Comparison of ENCODE assay signal across 18 cellular contexts in the genomic region with DNA sequence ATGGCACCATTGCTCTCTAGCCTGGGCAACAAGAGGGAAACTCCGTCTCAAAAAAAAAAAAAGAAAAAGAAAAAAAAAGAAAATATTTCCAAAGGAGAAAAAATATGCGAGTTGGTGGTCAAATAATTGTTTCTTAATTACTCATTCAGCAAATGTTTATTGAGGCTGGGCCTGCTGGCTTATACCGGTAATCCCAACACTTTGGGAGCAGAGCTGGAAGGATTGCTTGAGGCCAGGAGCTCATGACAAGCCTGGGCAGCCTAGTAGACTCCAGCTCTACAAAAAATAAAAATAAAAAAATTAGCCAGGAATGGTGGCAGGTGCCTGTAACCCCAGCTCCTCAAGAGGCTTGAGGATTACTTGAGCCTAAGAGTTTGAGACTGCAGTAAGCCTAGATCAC. TPM values are rescaled to one million over a fixed set of nuclear protein-coding genes. Genes with fewer than 3 reads are reported as not detected.
DNase-seq lines count a peak whose midpoint lies in the region; ATAC-seq and TF ChIP-seq lines count a peak whose summit lies in the region.
"Had no signal": no experiment of that assay in that cellular context is flagged by ENCODE, and none has a peak within 500 bp of the region (broad histone marks: within the 10 kb centered on the region; RNA-seq: fewer than 3 reads in every experiment).

No MANE protein-coding gene starts in this region.

- H3K4me2 ChIP-seq in mammary epithelial cell (ENCODE audit: insufficient read depth, low read depth, low read length) (no peak overlapping the region), PC-3 (ENCODE audit: low read length) (peak overlapping the region; percentile 20; the same call in 1 of the 2 replicates)

- WGBS in mammary epithelial cell (ENCODE audit: low coverage, missing lambda C conversion rate), result 100% methylated on average over 1 of the region's 3 CpGs
- WGBS in adrenal gland, 4 donors, result 59 to 81% (median 64%) methylated on average over 3 of the region's 3 CpGs

- in situ Hi-C loops in mammary epithelial cell (cut with MboI; ENCODE audit: low sequenced_read_pairs in 2 of 2), result no loop called here

- no peak overlapping the region for H3K4me3 Mint-ChIP-seq in activated naive CD8-positive, alpha-beta T cell treated with anti-CD3 and anti-CD28 coated beads, Interleukin-2, amount 50 U/mL, for 24 hours

- POLR2A ChIA-PET in PC-3 (lab: Charles Lee; ENCODE audit: unreplicated experiment), result interaction anchor here (0.6 to 1.2 kb wide), 2 partner anchors 9 to 58 kb away, joined by 5 to 36 read pairs; no protein-coding TSS in a partner anchor

- H3K9me2 ChIP-seq in PC-3 (replicated peaks; ENCODE audit: low read length), result no peaks in the 10 kb centered on the region

- H3K27ac ChIP-seq in mammary epithelial cell (ENCODE audit: insufficient read depth, low read depth, low read length) (no peak overlapping the region), breast epithelium (no peak overlapping the region), PC-3 (ENCODE audit: low read length) (no peak overlapping the region), adrenal gland (no peak overlapping the region)
- H3K27ac ChIP-seq: Peyer's patch had no signal

- H3K9me3 ChIP-seq in mammary epithelial cell (replicated peaks; ENCODE audit: insufficient read depth, low read length) (no peaks in the 10 kb centered on the region), breast epithelium (no peaks in the 10 kb centered on the region), PC-3 (ENCODE audit: low read length) (no peaks in the 10 kb centered on the region), adrenal gland (replicated peaks in 1 of 3) (no peaks in the 10 kb centered on the region)
- H3K9me3 ChIP-seq: Peyer's patch had no signal

- no peak overlapping the region for H2AFZ ChIP-seq in mammary epithelial cell (ENCODE audit: low read depth, low read length)
- no peak overlapping the region for H2AFZ ChIP-seq in PC-3 (ENCODE audit: low read length)

- peaks cover 16% of the 10 kb centered on the region for H3K4me1 Mint-ChIP-seq in activated naive CD8-positive, alpha-beta T cell treated with anti-CD3 and anti-CD28 coated beads, Interleukin-2, amount 50 U/mL, for 24 hours

- intact Hi-C loops in mammary epithelial cell (cut with micrococcal nuclease), result no loop called here
- intact Hi-C loops in breast epithelium (cut with DNase I; ENCODE audit: low total_unique reads), result no loop called here
- intact Hi-C loops in PC-3 (cut with micrococcal nuclease), result loop anchor here (10.0 kb wide), 1 partner anchor 297 kb away; the partner anchor contains the start of gene VPS18
- intact Hi-C loops in adrenal gland (cut with DNase I), result no loop called here

- peaks cover 9% of the 10 kb centered on the region for H3K27me3 Mint-ChIP-seq in activated naive CD8-positive, alpha-beta T cell treated with anti-CD3 and anti-CD28 coated beads, Interleukin-2, amount 50 U/mL, for 24 hours

- no peaks in the 10 kb centered on the region for H3K9me3 Mint-ChIP-seq in activated naive CD8-positive, alpha-beta T cell treated with anti-CD3 and anti-CD28 coated beads, Interleukin-2, amount 50 U/mL, for 24 hours

- DNase-seq in mammary epithelial cell (peak; percentile 33), breast epithelium (ENCODE audit: low spot score in 2 of 2) (no peak), PC-3 (peak; percentile 74), epithelial cell of esophagus (ENCODE audit: low read depth) (peak; percentile 70), adrenal gland (no peak)
- no peak for DNase-seq in activated naive CD8-positive, alpha-beta T cell treated with anti-CD3 and anti-CD28 coated beads, Interleukin-2, amount 50 U/mL, for 24 hours
- DNase-seq: 8988T, ACHN, DMS153, GDM1, KBM-7, MM.1S, NCI-H2029, NCI-H446 treated with DMSO at 0.1 percent for 48 hours, NCI-H526, Peyer's patch had no signal

- H4K20me1 ChIP-seq in mammary epithelial cell (ENCODE audit: insufficient read depth, low read length) (no peaks in the 10 kb centered on the region), PC-3 (ENCODE audit: low read length) (no peaks in the 10 kb centered on the region)

- BruUV-seq in mammary epithelial cell (replicated peaks; lab: Mats Ljungman, UMichigan) (no TSS peak), PC-3 (replicated peaks; lab: Mats Ljungman, UMichigan) (no TSS peak)

- H3K79me2 ChIP-seq in mammary epithelial cell (ENCODE audit: insufficient read depth, low read length) (peaks cover 75% of the 10 kb centered on the region), PC-3 (ENCODE audit: low read length) (peaks cover 74% of the 10 kb centered on the region)

- H3K9ac ChIP-seq in mammary epithelial cell (ENCODE audit: insufficient read depth, low read length) (no peak overlapping the region), PC-3 (ENCODE audit: low read length) (no peak overlapping the region)

- H3K36me3 ChIP-seq in mammary epithelial cell (ENCODE audit: insufficient read depth, low read length), result no peaks in the 10 kb centered on the region
- H3K36me3 ChIP-seq in breast epithelium, result no peaks in the 10 kb centered on the region
- H3K36me3 ChIP-seq in PC-3 (ENCODE audit: low read depth, low read length), result no peaks in the 10 kb centered on the region
- H3K36me3 ChIP-seq in adrenal gland (replicated peaks in 1 of 2), result no peaks in the 10 kb centered on the region
- H3K36me3 ChIP-seq: Peyer's patch had no signal

- peak; percentile 30 for ATAC-seq in PC-3
- ATAC-seq in HG03097 (IDR thresholded peaks at IDR 0.05; ENCODE audit: low FRiP score, unreplicated experiment), result no peak
- ATAC-seq in HG02981 (IDR thresholded peaks at IDR 0.05; ENCODE audit: unreplicated experiment), result no peak
- ATAC-seq in activated naive CD8-positive, alpha-beta T cell treated with anti-CD3 and anti-CD28 coated beads, Interleukin-2, amount 50 U/mL, for 24 hours, result no peak

- H3K27me3 ChIP-seq in mammary epithelial cell (ENCODE audit: insufficient read depth, low read length), result no peaks in the 10 kb centered on the region
- H3K27me3 ChIP-seq in breast epithelium, result no peaks in the 10 kb centered on the region
- H3K27me3 ChIP-seq in PC-3 (ENCODE audit: low read length), result no peaks in the 10 kb centered on the region
- peaks cover 3% of the 10 kb centered on the region for H3K27me3 ChIP-seq in adrenal gland
- H3K27me3 ChIP-seq: Peyer's patch had no signal

- H3K27ac Mint-ChIP-seq in activated naive CD8-positive, alpha-beta T cell treated with anti-CD3 and anti-CD28 coated beads, Interleukin-2, amount 50 U/mL, for 24 hours, result no peak overlapping the region

- peaks cover 9% of the 10 kb centered on the region for H3K4me1 ChIP-seq in mammary epithelial cell (ENCODE audit: insufficient read depth, low read length)
- H3K4me1 ChIP-seq in breast epithelium, result peaks cover 0 to 6% of the 10 kb centered on the region in 2 donors
- H3K4me1 ChIP-seq in PC-3 (ENCODE audit: insufficient read depth, low read length), result peaks cover 13% of the 10 kb centered on the region; the same call in 1 of the 2 replicates
- peaks cover 5 to 11% of the 10 kb centered on the region in 2 donors for H3K4me1 ChIP-seq in adrenal gland (replicated peaks in 1 of 2)

- H3K4me3 ChIP-seq in mammary epithelial cell (replicated peaks in 1 of 3; ENCODE audit: insufficient read depth in 1 of 3, low read depth in 2 of 3, low read length in 3 of 3) (no peak overlapping the region), breast epithelium (no peak overlapping the region), PC-3 (ENCODE audit: low read length) (no peak overlapping the region), epithelial cell of esophagus (ENCODE audit: low read length) (no peak overlapping the region), adrenal gland (no peak overlapping the region)
- H3K4me3 ChIP-seq: Peyer's patch had no signal

- TF ChIP-seq CTCF in mammary epithelial cell (conservative IDR thresholded peaks at IDR 0.05 in 1 of 2, IDR thresholded peaks at IDR 0.05 in 1 of 2; ENCODE audit: extremely low read depth in 1 of 2, insufficient read depth in 1 of 2, low read depth in 1 of 2, low read length in 2 of 2), result no peak
- TF ChIP-seq CTCF in breast epithelium (IDR thresholded peaks at IDR 0.05), result no peak
- no peak for TF ChIP-seq CTCF in PC-3 (conservative IDR thresholded peaks at IDR 0.05; ENCODE audit: low read depth, low read length)
- no peak for TF ChIP-seq CTCF in epithelial cell of esophagus (IDR thresholded peaks at IDR 0.05; ENCODE audit: insufficient read depth, low read depth, low read length, missing control alignments)
- no peak for TF ChIP-seq CTCF in adrenal gland (IDR thresholded peaks at IDR 0.05)

- TF ChIP-seq POLR2A in breast epithelium (IDR thresholded peaks at IDR 0.05), result no peak
- TF ChIP-seq POLR2A in adrenal gland (IDR thresholded peaks at IDR 0.05), result no peak

- dilution Hi-C loops in mammary epithelial cell (cut with HindIII; ENCODE audit: low sequenced_read_pairs), result no loop called here

- peaks cover 5% of the 10 kb centered on the region for H3K36me3 Mint-ChIP-seq in activated naive CD8-positive, alpha-beta T cell treated with anti-CD3 and anti-CD28 coated beads, Interleukin-2, amount 50 U/mL, for 24 hours (ENCODE audit: low read depth)

- CTCF ChIA-PET in mammary epithelial cell (lab: Charles Lee; ENCODE audit: low non-redundant PET) (no interaction called here), PC-3 (lab: Charles Lee) (interaction anchor here (0.6 to 0.7 kb wide), 2 partner anchors 32 to 425 kb away, joined by 3 read pairs; no protein-coding TSS in a partner anchor)

- H3F3A ChIP-seq in PC-3 (ENCODE audit: low read length, unreplicated experiment), result no peaks in the 10 kb centered on the region

RNA-seq across cellular contexts. Expression of gene KNL1, which starts 4.1 kb away (rescaled TPM):
- total RNA-seq in mammary epithelial cell, result 10 to 100 TPM in 1 of 2 donors, 1 to 10 TPM in 1; 1.8 to 21.3 TPM
- 7.6 TPM for polyA plus RNA-seq in mammary epithelial cell
- 16.9 TPM for polyA minus RNA-seq in mammary epithelial cell
- total RNA-seq in breast epithelium, result 1 to 10 TPM in 2 of 3 donors, under 1 TPM in 1; 0.66 to 1.8 (median 1.3) TPM
- total RNA-seq in PC-3 (2014; rRNA removed), result 33.5 and 33.8 TPM in 2 replicates
- 1 to 10 TPM in 7 of 8 donors, under 1 TPM in 1; 0.69 to 2.1 (median 1.6) TPM for total RNA-seq in adrenal gland
- under 1 TPM; 0.13 to 0.77 (median 0.16) TPM for polyA plus RNA-seq in adrenal gland

RNA-seq across cellular contexts. Expression of gene RPUSD2, which starts 29.0 kb away (rescaled TPM):
- total RNA-seq in mammary epithelial cell (10 to 100 TPM; 13.8 to 14.3 TPM), breast epithelium (10 to 100 TPM in 1 of 3 donors, 1 to 10 TPM in 2; 5.8 to 12.5 (median 7.2) TPM), PC-3 (2014; rRNA removed) (22.2 and 24.4 TPM in 2 replicates), adrenal gland (10 to 100 TPM; 10.0 to 20.7 (median 12.4) TPM)
- polyA plus RNA-seq in mammary epithelial cell (12.2 TPM), adrenal gland (10 to 100 TPM in 2 of 3 donors, 1 to 10 TPM in 1; 5.7 to 18.5 (median 11.0) TPM)
- 17.9 TPM for polyA minus RNA-seq in mammary epithelial cell

RNA-seq across cellular contexts. Expression of gene CCDC32, which starts 33.3 kb away (rescaled TPM):
- total RNA-seq in mammary epithelial cell, result 10 to 100 TPM; 17.3 to 25.8 TPM
- 13.2 TPM for polyA plus RNA-seq in mammary epithelial cell
- 4.3 TPM for polyA minus RNA-seq in mammary epithelial cell
- 10 to 100 TPM; 35.0 to 42.3 (median 36.4) TPM for total RNA-seq in breast epithelium
- 16.1 and 19.9 TPM in 2 replicates for total RNA-seq in PC-3 (2014; rRNA removed)
- total RNA-seq in adrenal gland, result 10 to 100 TPM; 28.4 to 42.8 (median 38.2) TPM
- polyA plus RNA-seq in adrenal gland, result 10 to 100 TPM; 33.1 to 41.7 (median 37.7) TPM

Comparison
In these comparisons a context has a peak if more than half of its experiments do, and no peak if none do; other contexts are left out.
1. DNase-seq: peak in mammary epithelial cell (single experiment), PC-3 (single experiment) and epithelial cell of esophagus (single experiment); none in breast epithelium (0 of 2), activated naive CD8-positive, alpha-beta T cell treated with anti-CD3 and anti-CD28 coated beads, Interleukin-2, amount 50 U/mL, for 24 hours (single experiment) and adrenal gland (0 of 7).